In genomic region chr20:645318-646106, GRCh38 we compare ENCODE assay signal across 8 cellular contexts. TPM values are rescaled to one million over a fixed set of nuclear protein-coding genes. Genes with fewer than 3 reads are reported as not detected.
DNase-seq lines count a peak whose midpoint lies in the region; ATAC-seq and TF ChIP-seq lines count a peak whose summit lies in the region.

No MANE protein-coding gene starts in this region.

- ATAC-seq in DND-41 (ENCODE audit: insufficient read depth, low read depth) (peak; percentile 94), HG02678 (IDR thresholded peaks at IDR 0.05; ENCODE audit: unreplicated experiment) (no peak)

- peaks cover 7% of the 10 kb centered on the region for H3K4me1 ChIP-seq in DND-41 (ENCODE audit: insufficient read depth, low read length)

- peak overlapping the region; percentile 13; the same call in 1 of the 2 replicates for H3K4me2 ChIP-seq in DND-41 (ENCODE audit: insufficient read depth, low read length)

- TF ChIP-seq CTCF in DND-41 (IDR thresholded peaks at IDR 0.05; ENCODE audit: borderline replicate concordance, extremely low read depth, low read length, poor library complexity, severe bottlenecking) = peak; percentile 99
- TF ChIP-seq CTCF in MCF 10A (IDR thresholded peaks at IDR 0.05; ENCODE audit: unreplicated experiment) = peak; percentile 91

- CTCF ChIA-PET in MCF 10A (lab: Yijun Ruan, JAX) = interaction anchor here (0.6 to 5.8 kb wide), 61 partner anchors 10 to 547 kb away, joined by 3 to 69 read pairs (median 4); partner anchors contain the start of gene CSNK2A1

- POLR2A ChIA-PET in MCF 10A (lab: Yijun Ruan, JAX) = interaction anchor here (0.5 to 1.7 kb wide), 7 partner anchors 11 to 174 kb away, joined by 3 to 6 read pairs (median 3); no protein-coding TSS in a partner anchor

- intact Hi-C loops in MCF 10A (cut with micrococcal nuclease) = loop anchor here (1.0 kb wide), 2 partner anchors 84 to 291 kb away; no protein-coding TSS in a partner anchor

- DNase-seq in DND-41 (peak; percentile 80), HCEC 1CT (peak; percentile 43), NCI-H2029 (lab: John Stamatoyannopoulos, UW) (peak; percentile 44), UCSD-AML1 (lab: John Stamatoyannopoulos, UW; ENCODE audit: unreplicated experiment) (peak; percentile 84), MCF 10A (ENCODE audit: unreplicated experiment) (peak; percentile 58), inferior parietal cortex (ENCODE audit: extremely low spot score) (peak; percentile 67)
- DNase-seq in stimulated activated CD4-positive, alpha-beta T cell treated with anti-CD3 and anti-CD28 coated beads, Interleukin-1b, Interleukin-23, amount 100 ng/mL, for 24 hours (ENCODE audit: low read depth in 4 of 4, low spot score in 1 of 4) = peak in 3 of 4 experiments; percentile 38 to 58 (median 44)

- peak overlapping the region; percentile 46 for H2AFZ ChIP-seq in DND-41 (ENCODE audit: low read depth, low read length)

- peaks cover 42% of the 10 kb centered on the region for H3K36me3 Mint-ChIP-seq in MCF 10A (ENCODE audit: insufficient read depth, unreplicated experiment)

- no peaks in the 10 kb centered on the region for H3K27me3 ChIP-seq in DND-41 (ENCODE audit: insufficient read depth, low read length, poor library complexity)

- H3K4me3 ChIP-seq in DND-41 (ENCODE audit: low read depth in 1 of 2, low read length in 2 of 2) = no peak overlapping the region

- H3K9me3 ChIP-seq in DND-41 (ENCODE audit: insufficient read depth, low read length, severe bottlenecking) = no peaks in the 10 kb centered on the region

- no peak overlapping the region for H3K4me3 Mint-ChIP-seq in MCF 10A (ENCODE audit: unreplicated experiment)

- H3K9ac ChIP-seq in DND-41 (ENCODE audit: low read depth, low read length) = no peak overlapping the region

- no peaks in the 10 kb centered on the region for H3K9me3 Mint-ChIP-seq in MCF 10A (ENCODE audit: unreplicated experiment)

- H3K79me2 ChIP-seq in DND-41 (ENCODE audit: insufficient read depth, low read length) = no peaks in the 10 kb centered on the region

- no peak overlapping the region for H3K27ac Mint-ChIP-seq in MCF 10A (ENCODE audit: low read depth, unreplicated experiment)

- H3K36me3 ChIP-seq in DND-41 (ENCODE audit: insufficient read depth, low read length) = no peaks in the 10 kb centered on the region

- no peaks in the 10 kb centered on the region for H3K27me3 Mint-ChIP-seq in MCF 10A (ENCODE audit: insufficient read depth, unreplicated experiment)

- H3K27ac ChIP-seq in DND-41 (ENCODE audit: low read length) = no peak overlapping the region

- H4K20me1 ChIP-seq in DND-41 (ENCODE audit: insufficient read depth, low read length) = peaks cover 2% of the 10 kb centered on the region; the same call in 1 of the 2 replicates

- BruUV-seq in MCF 10A (replicated peaks; lab: Mats Ljungman, UMichigan) = no TSS peak

- H3K4me1 Mint-ChIP-seq in MCF 10A (ENCODE audit: insufficient read depth, unreplicated experiment) = peaks cover 5% of the 10 kb centered on the region

RNA-seq across cellular contexts. Expression of gene SRXN1, which starts 7.5 kb away (rescaled TPM):
- 42.6 and 43.4 TPM in 2 replicates for total RNA-seq in MCF 10A (2022)

RNA-seq across cellular contexts. Expression of gene SCRT2, which starts 30.1 kb away (rescaled TPM):
- total RNA-seq in MCF 10A (2022) = not detected in 2 replicates

RNA-seq across cellular contexts. Expression of gene TCF15, which starts 35.4 kb away (rescaled TPM):
- not detected in 2 replicates for total RNA-seq in MCF 10A (2022)
